In the genomic region with DNA sequence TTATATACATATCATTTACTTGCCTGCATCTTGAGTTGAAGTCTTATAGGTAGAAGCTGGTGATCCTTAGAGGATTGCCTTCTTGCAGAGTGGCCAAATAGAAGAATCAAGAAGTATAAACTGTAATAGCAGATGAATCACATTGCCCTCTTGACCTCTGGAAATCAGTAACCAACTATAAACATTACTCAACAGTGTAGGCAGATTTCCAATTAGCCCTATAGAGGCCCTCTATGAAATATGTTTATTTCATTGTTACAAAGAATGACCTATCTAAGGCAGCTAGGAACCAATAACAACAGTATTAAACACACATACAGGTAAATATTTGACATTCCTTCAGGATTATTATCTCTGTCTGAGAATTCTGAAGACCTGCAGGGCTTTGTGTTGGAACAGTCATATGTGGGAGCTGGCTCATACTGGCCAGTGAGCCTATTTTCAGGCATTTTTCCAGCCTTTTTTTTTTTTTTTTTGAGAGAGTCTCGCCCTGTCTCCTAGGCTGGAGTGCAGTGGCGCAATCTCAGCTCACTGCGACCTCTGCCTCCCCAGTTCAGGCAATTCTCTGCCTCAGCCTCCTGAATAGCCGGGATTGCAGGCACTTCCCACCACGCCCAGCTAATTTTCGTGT, we compare ENCODE assay signal across 12 cellular contexts. TPM values are rescaled to one million over a fixed set of nuclear protein-coding genes. Genes with fewer than 3 reads are reported as not detected.
DNase-seq lines count a peak whose midpoint lies in the region; FAIRE-seq and TF ChIP-seq lines count a peak whose summit lies in the region.
"Had no signal": no experiment of that assay in that cellular context is flagged by ENCODE, and none has a peak within 500 bp of the region (broad histone marks: within the 10 kb centered on the region; RNA-seq: fewer than 3 reads in every experiment).

No MANE protein-coding gene starts in this region.

- H3K4me3 ChIP-seq in endothelial cell of umbilical vein (replicated peaks in 1 of 3; ENCODE audit: insufficient read depth in 1 of 3, low read depth in 1 of 3, low read length in 3 of 3) (no peak overlapping the region), mucosa of rectum (ENCODE audit: low read length in 2 of 2) (peak overlapping the region; percentile 59 to 84)
- H3K4me3 ChIP-seq: skin epidermis had no signal

- POLR2A ChIA-PET in endothelial cell of umbilical vein (lab: Charles Lee) = no interaction called here

- dilution Hi-C loops in endothelial cell of umbilical vein (cut with MboI; ENCODE audit: extremely low pct_ligation_motif_present, low sequenced_read_pairs) = no loop called here

- no peak overlapping the region for H3K27ac ChIP-seq in endothelial cell of umbilical vein (ENCODE audit: insufficient read depth, low read depth, low read length)
- peak overlapping the region; percentile 88 to 91 for H3K27ac ChIP-seq in mucosa of rectum (ENCODE audit: low read depth in 2 of 2, low read length in 2 of 2)
- H3K27ac ChIP-seq: skin epidermis had no signal

- no peak for TF ChIP-seq POLR2A in endothelial cell of umbilical vein (IDR thresholded peaks at IDR 0.05; ENCODE audit: low read depth, low read length)

- no peak overlapping the region for H2AFZ ChIP-seq in endothelial cell of umbilical vein (ENCODE audit: low read depth, low read length)

- no peaks in the 10 kb centered on the region for H3K27me3 ChIP-seq in endothelial cell of umbilical vein (ENCODE audit: control insufficient read depth in 2 of 2, insufficient read depth in 2 of 2, low read length in 2 of 2)
- no peaks in the 10 kb centered on the region for H3K27me3 ChIP-seq in mucosa of rectum (ENCODE audit: control insufficient read depth in 2 of 2, insufficient read depth in 2 of 2, low read length in 2 of 2)

- no peaks in the 10 kb centered on the region for H3K79me2 ChIP-seq in endothelial cell of umbilical vein (ENCODE audit: control insufficient read depth, insufficient read depth, low read length)

- CTCF ChIA-PET in endothelial cell of umbilical vein (lab: Charles Lee) = interaction anchor here (1.6 to 1.7 kb wide), 2 partner anchors 9 to 11 kb away, joined by 4 to 6 read pairs; no protein-coding TSS in a partner anchor

- FAIRE-seq in endothelial cell of umbilical vein (lab: Jason Lieb, UNC) = peak; percentile 92

- no TSS peak for BruUV-seq in endothelial cell of umbilical vein (replicated peaks; lab: Mats Ljungman, UMichigan)

- H4K20me1 ChIP-seq in endothelial cell of umbilical vein (replicated peaks; ENCODE audit: control insufficient read depth, extremely low read depth, insufficient read depth, low read length) = no peaks in the 10 kb centered on the region

- H3K4me2 ChIP-seq in endothelial cell of umbilical vein (ENCODE audit: insufficient read depth, low read length) = no peak overlapping the region

- TF ChIP-seq CTCF in endothelial cell of umbilical vein (IDR thresholded peaks at IDR 0.05; ENCODE audit: extremely low read depth in 1 of 2, insufficient read depth in 1 of 2, low read depth in 1 of 2, low read length in 2 of 2) = no peak

- no peaks in the 10 kb centered on the region for H3K9me1 ChIP-seq in endothelial cell of umbilical vein (replicated peaks; ENCODE audit: control insufficient read depth, extremely low read depth, insufficient read depth, low read length)

- H3K9me3 ChIP-seq in endothelial cell of umbilical vein (replicated peaks; ENCODE audit: control insufficient read depth, insufficient read depth, low read length) (no peaks in the 10 kb centered on the region), mucosa of rectum (ENCODE audit: control insufficient read depth in 2 of 2, low read length in 2 of 2) (no peaks in the 10 kb centered on the region)

- DNase-seq in CD1c-positive myeloid dendritic cell (ENCODE audit: extremely low spot score) (peak; percentile 48), NCI-H460 (ENCODE audit: extremely low read depth, low read depth) (peak; percentile 46), endothelial cell of umbilical vein (ENCODE audit: low read depth, low spot score) (peak; percentile 74), DMS114 treated with DMSO at 0.1 percent for 48 hours (lab: John Stamatoyannopoulos, UW; ENCODE audit: unreplicated experiment) (no peak), GM19240 (ENCODE audit: insufficient read length, low spot score) (no peak), NCI-H1694 treated with DMSO at 0.1 percent for 48 hours (lab: John Stamatoyannopoulos, UW) (no peak), islet precursor cell (no peak)
- DNase-seq: Kasumi-1; Right ventricle myocardium superior; stimulated activated naive CD4-positive, alpha-beta T cell treated with Interleukin-2 at 50 U/mL for 16 hours had no signal

- intact Hi-C loops in endothelial cell of umbilical vein (cut with micrococcal nuclease) = no loop called here

- peaks cover 6% of the 10 kb centered on the region for H3K4me1 ChIP-seq in endothelial cell of umbilical vein (ENCODE audit: control insufficient read depth, extremely low read depth, insufficient read depth, low read length)
- H3K4me1 ChIP-seq in mucosa of rectum (ENCODE audit: control insufficient read depth in 2 of 2, insufficient read depth in 2 of 2, low read length in 2 of 2) = peaks cover 10 to 11% of the 10 kb centered on the region in 2 donors

- no peaks in the 10 kb centered on the region for H3K36me3 ChIP-seq in endothelial cell of umbilical vein (ENCODE audit: control insufficient read depth in 2 of 2, extremely low read depth in 1 of 2, insufficient read depth in 2 of 2, low read length in 2 of 2)
- H3K36me3 ChIP-seq in mucosa of rectum (ENCODE audit: control insufficient read depth in 2 of 2, insufficient read depth in 2 of 2, low read length in 2 of 2) = no peaks in the 10 kb centered on the region

- H3K9ac ChIP-seq in endothelial cell of umbilical vein (replicated peaks; ENCODE audit: extremely low read depth, insufficient read depth, low read length) (no peak overlapping the region), mucosa of rectum (ENCODE audit: low read depth in 1 of 2, low read length in 2 of 2) (peak overlapping the region; percentile 61 to 71)

TF ChIP-seq in endothelial cell of umbilical vein, 7 proteins besides CTCF, POLR2A, EP300 and RAD21:
- TF ChIP-seq POLR2AphosphoS5 (IDR thresholded peaks at IDR 0.05; ENCODE audit: insufficient read depth, low read depth, low read length) = peak; percentile 30
- peak; percentile 18 for TF ChIP-seq GATA2 (IDR thresholded peaks at IDR 0.05; ENCODE audit: insufficient read depth, insufficient read length, low read depth, low read length)
- peak; percentile 68 for TF ChIP-seq FOS (IDR thresholded peaks at IDR 0.05; ENCODE audit: borderline replicate concordance, insufficient read depth, low read length)
- TF ChIP-seq EZH2 (IDR thresholded peaks at IDR 0.05; ENCODE audit: borderline replicate concordance, low read depth, low read length, severe bottlenecking) = no peak
- TF ChIP-seq MYC (IDR thresholded peaks at IDR 0.05; ENCODE audit: low read depth, low read length) = no peak
- TF ChIP-seq JUN (IDR thresholded peaks at IDR 0.05; ENCODE audit: borderline replicate concordance, insufficient read depth, insufficient read length, low read depth) = peak; percentile 23

RNA-seq across cellular contexts. Expression of a gene that starts 7.2 kb away (rescaled TPM):
- total RNA-seq in NCI-H460 (2014; rRNA removed; shearing (Covaris generic)) = 114 and 127 TPM in 2 replicates
- polyA plus RNA-seq in NCI-H460 (2014; cell fraction: nucleus; rRNA removed) = 105 and 139 TPM in 2 replicates
- 191 and 204 TPM in 2 replicates for total RNA-seq in endothelial cell of umbilical vein
- polyA plus RNA-seq in endothelial cell of umbilical vein = 119 and 121 TPM in 2 replicates
- polyA plus RNA-seq in endothelial cell of umbilical vein (2011; cell fraction: cytosol; rRNA removed) = 190 and 202 TPM in 2 replicates
- polyA plus RNA-seq in endothelial cell of umbilical vein (2011; cell fraction: nucleus; rRNA removed) = 109 and 115 TPM in 2 replicates
- polyA plus RNA-seq in endothelial cell of umbilical vein (2012) = 235 and 325 TPM in 2 replicates
- polyA minus RNA-seq in endothelial cell of umbilical vein = 63.6 and 78.0 TPM in 2 replicates
- 28.9 TPM for polyA minus RNA-seq in endothelial cell of umbilical vein (2011; cell fraction: cytosol; rRNA and poly(A)+ RNA removed)
- polyA minus RNA-seq in endothelial cell of umbilical vein (2011; cell fraction: nucleus; rRNA and poly(A)+ RNA removed) = 31.4 and 47.7 TPM in 2 replicates

Comparison
In these comparisons a context has a peak if more than half of its experiments do, and no peak if none do; other contexts are left out.
1. DNase-seq: peak in CD1c-positive myeloid dendritic cell (single experiment), NCI-H460 (single experiment) and endothelial cell of umbilical vein (single experiment); none in DMS114 treated with DMSO at 0.1 percent for 48 hours (single experiment), GM19240 (single experiment), NCI-H1694 treated with DMSO at 0.1 percent for 48 hours (single experiment) and islet precursor cell (single experiment).
2. H3K4me3 ChIP-seq: peak in mucosa of rectum (2 of 2); none in endothelial cell of umbilical vein (0 of 3).